ENCODE assay signal across 24 cellular contexts in genomic region chr3:46067401-46067800, GRCh38. TPM values are rescaled to one million over a fixed set of nuclear protein-coding genes. Genes with fewer than 3 reads are reported as not detected.
DNase-seq lines count a peak whose midpoint lies in the region; ATAC-seq and TF ChIP-seq lines count a peak whose summit lies in the region.
"Had no signal": no experiment of that assay in that cellular context is flagged by ENCODE, and none has a peak within 500 bp of the region (broad histone marks: within the 10 kb centered on the region; RNA-seq: fewer than 3 reads in every experiment).

No MANE protein-coding gene starts in this region.

- POLR2A ChIA-PET in activated CD8-positive, alpha-beta T cell treated with anti-CD3 and anti-CD28 coated beads, Interleukin-2, amount 10 ng/mL, durations not matched to agents 7 days and 5 days (lab: Charles Lee): interaction anchor here (1.5 kb wide), 1 partner anchor 73 kb away, joined by 5 read pairs; no protein-coding TSS in a partner anchor

- CTCF ChIA-PET in activated CD8-positive, alpha-beta T cell treated with anti-CD3 and anti-CD28 coated beads, Interleukin-2, amount 10 ng/mL, durations not matched to agents 7 days and 5 days (lab: Charles Lee): interaction anchor here (1.6 to 8.9 kb wide), 7 partner anchors 11 to 141 kb away, joined by 4 to 129 read pairs (median 6); partner anchors contain the start of genes CCR1 and CXCR6

- H3K36me3 Mint-ChIP-seq in T-helper 1 cell treated with Interleukin-12 subunit alpha and Interleukin-12 subunit beta and Interleukin-4 antibody, amounts not matched to agents 30 μg/mL and 1 μg/mL, for 36 hours (ENCODE audit: low read depth): peaks cover 10% of the 10 kb centered on the region
- H3K36me3 Mint-ChIP-seq in CD4-positive, CD25-positive, alpha-beta regulatory T cell: no peaks in the 10 kb centered on the region
- H3K36me3 Mint-ChIP-seq in activated CD8-positive, alpha-beta T cell treated with anti-CD3 and anti-CD28 coated beads, Interleukin-2, amount 10 ng/mL, durations not matched to agents 7 days and 5 days (ENCODE audit: low read depth): peaks cover 15% of the 10 kb centered on the region

- DNase-seq in T-helper 1 cell (no peak), right lobe of liver (no peak), medulla oblongata (ENCODE audit: extremely low spot score) (no peak), COR-L47 (lab: John Stamatoyannopoulos, UW) (no peak)
- no peak for DNase-seq in CD4-positive, CD25-positive, alpha-beta regulatory T cell
- no peak for DNase-seq in activated CD8-positive, alpha-beta T cell treated with anti-CD3 and anti-CD28 coated beads, Interleukin-2, amount 10 ng/mL, durations not matched to agents 7 days and 5 days
- DNase-seq: activated CD4-positive, CD25-positive, alpha-beta regulatory T cell treated with anti-CD3 and anti-CD28 coated beads, Interleukin-2, amount 50 U/mL, for 72 hours; body of pancreas; effector CD4-positive, alpha-beta T cell; foreskin fibroblast; GM23248; heart right ventricle; NCI-H1105 treated with DMSO at 0.1 percent for 48 hours; NCI-H2029; NCI-H2227 treated with DMSO at 0.1 percent for 48 hours; NCI-H69; substantia nigra; upper lobe of left lung had no signal

- H3K4me3 Mint-ChIP-seq in T-helper 1 cell treated with Interleukin-12 subunit alpha and Interleukin-12 subunit beta and Interleukin-4 antibody, amounts not matched to agents 30 μg/mL and 1 μg/mL, for 36 hours: no peak overlapping the region
- H3K4me3 Mint-ChIP-seq in CD4-positive, CD25-positive, alpha-beta regulatory T cell: peak overlapping the region in 1 of 4 donors; percentile 54
- no peak overlapping the region for H3K4me3 Mint-ChIP-seq in activated CD8-positive, alpha-beta T cell treated with anti-CD3 and anti-CD28 coated beads, Interleukin-2, amount 10 ng/mL, durations not matched to agents 7 days and 5 days
- H3K4me3 Mint-ChIP-seq: neural crest cell had no signal

- H3K4me1 Mint-ChIP-seq in T-helper 1 cell treated with Interleukin-12 subunit alpha and Interleukin-12 subunit beta and Interleukin-4 antibody, amounts not matched to agents 30 μg/mL and 1 μg/mL, for 36 hours (ENCODE audit: low read depth): peaks cover 65% of the 10 kb centered on the region
- peaks cover 43 to 86% (median 60%) of the 10 kb centered on the region in 4 donors for H3K4me1 Mint-ChIP-seq in CD4-positive, CD25-positive, alpha-beta regulatory T cell
- H3K4me1 Mint-ChIP-seq in activated CD8-positive, alpha-beta T cell treated with anti-CD3 and anti-CD28 coated beads, Interleukin-2, amount 10 ng/mL, durations not matched to agents 7 days and 5 days (ENCODE audit: low read depth): peaks cover 75% of the 10 kb centered on the region

- ATAC-seq in CD4-positive, CD25-positive, alpha-beta regulatory T cell (ENCODE audit: low read depth in 2 of 2): no peak
- ATAC-seq in activated CD8-positive, alpha-beta T cell treated with anti-CD3 and anti-CD28 coated beads, Interleukin-2, amount 10 ng/mL, durations not matched to agents 7 days and 5 days: no peak
- ATAC-seq in right lobe of liver (peak in 3 of 4 donors; percentile 62 to 86 (median 79)), HG03025 (IDR thresholded peaks at IDR 0.05; ENCODE audit: low FRiP score, unreplicated experiment) (no peak)
- ATAC-seq: body of pancreas, SK-N-SH treated with all-trans-retinoic acid at 6 μM for 48 hours had no signal

- peaks cover 48% of the 10 kb centered on the region for H3K27me3 Mint-ChIP-seq in T-helper 1 cell treated with Interleukin-12 subunit alpha and Interleukin-12 subunit beta and Interleukin-4 antibody, amounts not matched to agents 30 μg/mL and 1 μg/mL, for 36 hours (ENCODE audit: low read depth)
- no peaks in the 10 kb centered on the region for H3K27me3 Mint-ChIP-seq in CD4-positive, CD25-positive, alpha-beta regulatory T cell
- H3K27me3 Mint-ChIP-seq in activated CD8-positive, alpha-beta T cell treated with anti-CD3 and anti-CD28 coated beads, Interleukin-2, amount 10 ng/mL, durations not matched to agents 7 days and 5 days (ENCODE audit: low read depth): peaks cover 17% of the 10 kb centered on the region

- H3K4me1 ChIP-seq in CD4-positive, CD25-positive, alpha-beta regulatory T cell (ENCODE audit: control insufficient read depth, insufficient read depth, low read length, poor library complexity, severe bottlenecking): peaks cover 64% of the 10 kb centered on the region
- peaks cover 0 to 8% (median 0%) of the 10 kb centered on the region in 4 donors for H3K4me1 ChIP-seq in right lobe of liver
- H3K4me1 ChIP-seq: body of pancreas had no signal

- intact Hi-C loops in right lobe of liver (cut with DNase I): no loop called here

- TF ChIP-seq POLR2A in right lobe of liver (IDR thresholded peaks at IDR 0.05): no peak

- no peak overlapping the region for H3K4me3 ChIP-seq in CD4-positive, CD25-positive, alpha-beta regulatory T cell (ENCODE audit: low read depth, low read length)
- H3K4me3 ChIP-seq in right lobe of liver: no peak overlapping the region
- H3K4me3 ChIP-seq: body of pancreas, GM23248, heart right ventricle, upper lobe of left lung had no signal

- H3K9me3 ChIP-seq in CD4-positive, CD25-positive, alpha-beta regulatory T cell (ENCODE audit: control insufficient read depth in 2 of 2, low read length in 2 of 2): peaks cover 0 to 3% of the 10 kb centered on the region in 2 experiments
- no peaks in the 10 kb centered on the region for H3K9me3 ChIP-seq in right lobe of liver
- H3K9me3 ChIP-seq: body of pancreas, heart right ventricle, upper lobe of left lung had no signal

- no peaks in the 10 kb centered on the region for H3K27me3 ChIP-seq in CD4-positive, CD25-positive, alpha-beta regulatory T cell (ENCODE audit: control insufficient read depth, insufficient read depth, low read length)
- H3K27me3 ChIP-seq in right lobe of liver: no peaks in the 10 kb centered on the region
- H3K27me3 ChIP-seq: body of pancreas, upper lobe of left lung had no signal

- H3K36me3 ChIP-seq in CD4-positive, CD25-positive, alpha-beta regulatory T cell (ENCODE audit: control insufficient read depth, insufficient read depth, low read length): no peaks in the 10 kb centered on the region
- no peaks in the 10 kb centered on the region for H3K36me3 ChIP-seq in right lobe of liver
- H3K36me3 ChIP-seq: heart right ventricle, upper lobe of left lung had no signal

- peaks cover 11% of the 10 kb centered on the region for H3K9me3 Mint-ChIP-seq in T-helper 1 cell treated with Interleukin-12 subunit alpha and Interleukin-12 subunit beta and Interleukin-4 antibody, amounts not matched to agents 30 μg/mL and 1 μg/mL, for 36 hours
- H3K9me3 Mint-ChIP-seq in CD4-positive, CD25-positive, alpha-beta regulatory T cell: peaks cover 0 to 9% (median 3%) of the 10 kb centered on the region in 7 donors
- peaks cover 10% of the 10 kb centered on the region for H3K9me3 Mint-ChIP-seq in activated CD8-positive, alpha-beta T cell treated with anti-CD3 and anti-CD28 coated beads, Interleukin-2, amount 10 ng/mL, durations not matched to agents 7 days and 5 days (ENCODE audit: insufficient read depth)

- peak overlapping the region; percentile 21 for H3K27ac Mint-ChIP-seq in T-helper 1 cell treated with Interleukin-12 subunit alpha and Interleukin-12 subunit beta and Interleukin-4 antibody, amounts not matched to agents 30 μg/mL and 1 μg/mL, for 36 hours
- peak overlapping the region; percentile 62 to 68 (median 67) for H3K27ac Mint-ChIP-seq in CD4-positive, CD25-positive, alpha-beta regulatory T cell
- H3K27ac Mint-ChIP-seq in activated CD8-positive, alpha-beta T cell treated with anti-CD3 and anti-CD28 coated beads, Interleukin-2, amount 10 ng/mL, durations not matched to agents 7 days and 5 days: peak overlapping the region; percentile 41

- H3K27ac ChIP-seq in CD4-positive, CD25-positive, alpha-beta regulatory T cell (ENCODE audit: insufficient read depth, low read length, poor library complexity, severe bottlenecking): no peak overlapping the region
- no peak overlapping the region for H3K27ac ChIP-seq in right lobe of liver
- H3K27ac ChIP-seq: 22Rv1, body of pancreas, GM23248 had no signal

- no peak for TF ChIP-seq CTCF in right lobe of liver (IDR thresholded peaks at IDR 0.05)

RNA-seq across cellular contexts. Expression of gene XCR1, which starts 40.1 kb away (rescaled TPM):
- total RNA-seq in CD4-positive, CD25-positive, alpha-beta regulatory T cell: not detected
- not detected for polyA plus RNA-seq in CD4-positive, CD25-positive, alpha-beta regulatory T cell
- total RNA-seq in activated CD8-positive, alpha-beta T cell treated with anti-CD3 and anti-CD28 coated beads, Interleukin-2, amount 10 ng/mL, durations not matched to agents 7 days and 5 days: not detected
- total RNA-seq in right lobe of liver: under 1 TPM in 3 of 6 experiments, not detected in 3; 0.02 to 0.06 (median 0.04) TPM
- total RNA-seq: body of pancreas, GM23248, MCF 10A, neural crest cell had no signal
- polyA plus RNA-seq: GM23248 had no signal

Comparison
In these comparisons a context has a peak if more than half of its experiments do, and no peak if none do; other contexts are left out.
1. ATAC-seq: peak in right lobe of liver (3 of 4); none in CD4-positive, CD25-positive, alpha-beta regulatory T cell (0 of 2), activated CD8-positive, alpha-beta T cell treated with anti-CD3 and anti-CD28 coated beads, Interleukin-2, amount 10 ng/mL, durations not matched to agents 7 days and 5 days (single experiment) and HG03025 (single experiment).
2. Peak in every context shown above with its lines, with median percentiles within 50 percentile points of each other: H3K27ac Mint-ChIP-seq.